15 cellular contexts compared by ENCODE assay signal in genomic region chr12:51891843-51892242, GRCh38. TPM values are rescaled to one million over a fixed set of nuclear protein-coding genes. Genes with fewer than 3 reads are reported as not detected.
DNase-seq lines count a peak whose midpoint lies in the region; ATAC-seq, FAIRE-seq and TF ChIP-seq lines count a peak whose summit lies in the region.
"Had no signal": no experiment of that assay in that cellular context is flagged by ENCODE, and none has a peak within 500 bp of the region (broad histone marks: within the 10 kb centered on the region; RNA-seq: fewer than 3 reads in every experiment).

No MANE protein-coding gene starts in this region.

- TF ChIP-seq CTCF in GM10248 (IDR thresholded peaks at IDR 0.05; ENCODE audit: control extremely low read depth, extremely low read depth, low read depth, missing control alignments) = peak; percentile 12
- peak; percentile 11 for TF ChIP-seq CTCF in kidney (IDR thresholded peaks at IDR 0.05; ENCODE audit: borderline replicate concordance, extremely low read depth, insufficient read depth)

- peaks cover 6 to 7% of the 10 kb centered on the region in 2 donors for H3K4me1 ChIP-seq in kidney (ENCODE audit: control insufficient read depth in 1 of 2, insufficient read depth in 1 of 2, low read depth in 1 of 2, low read length in 2 of 2)

- peak; percentile 92 for FAIRE-seq in A204.1 (lab: Jason Lieb, UNC)
- no peak for FAIRE-seq in kidney (lab: Jason Lieb, UNC)

- DNase-seq in GM10248 (ENCODE audit: extremely low spot score) = no peak
- DNase-seq in SK-MEL-5 (ENCODE audit: low read depth, low spot score) = peak; percentile 27
- DNase-seq in kidney = no peak
- no peak for DNase-seq in NCI-H226
- no peak for DNase-seq in OCI-M2 (lab: John Stamatoyannopoulos, UW; ENCODE audit: unreplicated experiment)
- no peak for DNase-seq in occipital lobe (lab: John Stamatoyannopoulos, UW)
- DNase-seq: activated CD4-positive, alpha-beta T cell treated with anti-CD3 and anti-CD28 coated beads for 4 hours; central memory CD4-positive, alpha-beta T cell; DMS79; immature natural killer cell; stimulated activated CD4-positive, alpha-beta T cell treated with anti-CD3 and anti-CD28 coated beads, Interleukin-12 subunit alpha, Interleukin-12 subunit beta, amount 100 ng/mL, for 4 hours had no signal

- ATAC-seq in HG03565 (IDR thresholded peaks at IDR 0.05; ENCODE audit: unreplicated experiment) = no peak

- in situ Hi-C loops in SK-MEL-5 (cut with HindIII; ENCODE audit: low pct_unique_long_range_greater_than_20kb, low sequenced_read_pairs) = no loop called here

- no peaks in the 10 kb centered on the region for H3K36me3 ChIP-seq in kidney (ENCODE audit: control insufficient read depth in 1 of 2, insufficient read depth in 2 of 2, low read length in 2 of 2)

- intact Hi-C loops in kidney (cut with DNase I) = loop anchor here (10.0 kb wide), 1 partner anchor 93 kb away; no protein-coding TSS in a partner anchor

- H3K4me3 ChIP-seq in kidney (ENCODE audit: low read length in 2 of 2) = no peak overlapping the region

- CTCF ChIA-PET in GM10248 (lab: Yijun Ruan, JAX) = interaction anchor here (0.7 to 1.0 kb wide), 2 partner anchors 27 to 128 kb away, joined by 3 read pairs; no protein-coding TSS in a partner anchor

- no peak overlapping the region for H3K9ac ChIP-seq in kidney (ENCODE audit: low read length in 2 of 2)

- H3K9me3 ChIP-seq in kidney (ENCODE audit: control insufficient read depth in 1 of 2, low read length in 2 of 2) = no peaks in the 10 kb centered on the region

- no peak overlapping the region for H3K27ac ChIP-seq in kidney (ENCODE audit: low read depth in 2 of 2, low read length in 2 of 2)

- POLR2A ChIA-PET in GM10248 (lab: Yijun Ruan, JAX) = no interaction called here

RNA-seq across cellular contexts. Expression of gene ANKRD33, which starts 3.9 kb away (rescaled TPM):
- not detected in 2 replicates for total RNA-seq in SK-MEL-5 (2014; rRNA removed; shearing (Covaris generic))
- polyA plus RNA-seq in SK-MEL-5 (2015; cell fraction: cytosol; rRNA removed) = not detected in 2 replicates
- not detected in 2 replicates for polyA plus RNA-seq in SK-MEL-5 (2015; cell fraction: nucleus; rRNA removed)
- total RNA-seq in kidney (not detected), occipital lobe (not detected)
- polyA plus RNA-seq in kidney (ENCODE audit: insufficient read depth, low read depth, low replicate concordance) = not detected
- total RNA-seq: NCI-H460, temporal lobe had no signal
- polyA plus RNA-seq: immature natural killer cell had no signal

RNA-seq across cellular contexts. Expression of gene ACVRL1, which starts 15.5 kb away (rescaled TPM):
- 0.05 TPM in 1 of 2 replicates, not detected in the other for total RNA-seq in SK-MEL-5 (2014; rRNA removed; shearing (Covaris generic))
- polyA plus RNA-seq in SK-MEL-5 (2015; cell fraction: cytosol; rRNA removed) = 0.10 TPM in 1 of 2 replicates, not detected in the other
- 0.09 TPM in 1 of 2 replicates, not detected in the other for polyA plus RNA-seq in SK-MEL-5 (2015; cell fraction: nucleus; rRNA removed)
- total RNA-seq in kidney (88.4 TPM), occipital lobe (11.5 TPM)
- 29.1 TPM for polyA plus RNA-seq in kidney (ENCODE audit: insufficient read depth, low read depth, low replicate concordance)
- total RNA-seq: NCI-H460 had no signal

RNA-seq across cellular contexts. Expression of gene FIGNL2, which starts 43.3 kb away (rescaled TPM):
- total RNA-seq in SK-MEL-5 (2014; rRNA removed; shearing (Covaris generic)) = 0.21 and 0.24 TPM in 2 replicates
- polyA plus RNA-seq in SK-MEL-5 (2015; cell fraction: cytosol; rRNA removed) = 0.25 and 0.26 TPM in 2 replicates
- 1.5 and 2.3 TPM in 2 replicates for polyA plus RNA-seq in SK-MEL-5 (2015; cell fraction: nucleus; rRNA removed)
- 6.1 TPM for total RNA-seq in kidney
- polyA plus RNA-seq in kidney (ENCODE audit: insufficient read depth, low read depth, low replicate concordance) = 3.1 TPM
- total RNA-seq in occipital lobe = 0.47 TPM

RNA-seq across cellular contexts. Expression of gene ACVR1B, which starts 59.7 kb away (rescaled TPM):
- total RNA-seq in SK-MEL-5 (2014; rRNA removed; shearing (Covaris generic)) = 6.3 and 6.4 TPM in 2 replicates
- polyA plus RNA-seq in SK-MEL-5 (2015; cell fraction: cytosol; rRNA removed) = 16.3 and 22.0 TPM in 2 replicates
- polyA plus RNA-seq in SK-MEL-5 (2015; cell fraction: nucleus; rRNA removed) = 5.7 and 6.5 TPM in 2 replicates
- total RNA-seq in kidney (95.5 TPM), occipital lobe (43.2 TPM)
- polyA plus RNA-seq in kidney (ENCODE audit: insufficient read depth, low read depth, low replicate concordance) = 30.6 TPM

Comparison
In these comparisons a context has a peak if more than half of its experiments do, and no peak if none do; other contexts are left out.
1. RNA of gene ACVRL1, which starts 15.5 kb away (total RNA-seq): 88.4 TPM in kidney (single experiment) and 11.5 TPM in occipital lobe (single experiment); 0.05 TPM in SK-MEL-5; every median in the first group is over 10 times any median in the second.